Comparison of ENCODE assay signal across 17 cellular contexts in the genomic region with DNA sequence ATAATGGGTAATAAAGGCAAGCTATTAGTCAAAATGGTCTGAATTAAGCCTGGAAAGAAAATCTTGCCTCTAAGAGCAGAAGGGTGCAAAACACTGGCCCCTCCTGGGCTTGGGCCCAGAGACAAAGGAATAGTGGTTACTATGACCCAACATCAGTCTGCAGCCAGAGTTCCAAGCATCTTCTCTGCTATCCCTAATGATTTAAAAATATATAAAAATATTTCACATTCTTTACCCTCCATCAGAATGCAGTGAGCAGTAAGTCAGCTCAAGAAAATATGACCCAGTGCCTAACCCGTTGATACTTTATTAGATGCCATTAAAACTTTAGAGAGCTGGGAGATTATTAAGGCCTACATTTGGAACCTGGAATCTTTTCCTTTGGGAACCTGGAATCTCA. TPM values are rescaled to one million over a fixed set of nuclear protein-coding genes. Genes with fewer than 3 reads are reported as not detected.
A peak's percentile ranks its signal among the peaks of the same experiment; 100 is the strongest.
DNase-seq lines count a peak whose midpoint lies in the region; TF ChIP-seq lines count a peak whose summit lies in the region.
"Had no signal": no experiment of that assay in that cellular context is flagged by ENCODE, and none has a peak within 500 bp of the region (broad histone marks: within the 10 kb centered on the region; RNA-seq: fewer than 3 reads in every experiment).

No MANE protein-coding gene starts in this region.

- TF ChIP-seq CTCF in SU-DHL-6 (IDR thresholded peaks at IDR 0.05; ENCODE audit: insufficient read depth, low read length, poor library complexity, severe bottlenecking) (no peak), esophagus muscularis mucosa (IDR thresholded peaks at IDR 0.05) (no peak), smooth muscle cell (IDR thresholded peaks at IDR 0.05; ENCODE audit: borderline replicate concordance, insufficient read depth, poor library complexity, severe bottlenecking) (no peak), adrenal gland (IDR thresholded peaks at IDR 0.05) (no peak)

- H3K27me3 Mint-ChIP-seq in activated T-cell treated with anti-CD3 and anti-CD28 coated beads, Interleukin-2, amount 50 U/mL, for 24 hours: no peaks in the 10 kb centered on the region

- no peak overlapping the region for H2AFZ ChIP-seq in SU-DHL-6 (ENCODE audit: low read depth, low read length, severe bottlenecking)
- H2AFZ ChIP-seq in smooth muscle cell (ENCODE audit: low read depth): no peak overlapping the region

- H3K27me3 ChIP-seq in SU-DHL-6 (ENCODE audit: low read length) (no peaks in the 10 kb centered on the region), esophagus muscularis mucosa (no peaks in the 10 kb centered on the region), smooth muscle cell (ENCODE audit: low read depth) (no peaks in the 10 kb centered on the region), adrenal gland (no peaks in the 10 kb centered on the region)
- H3K27me3 ChIP-seq: Peyer's patch had no signal

- peaks cover 93% of the 10 kb centered on the region for H3K36me3 Mint-ChIP-seq in activated T-cell treated with anti-CD3 and anti-CD28 coated beads, Interleukin-2, amount 50 U/mL, for 24 hours (ENCODE audit: low read depth)

- H3K9me3 ChIP-seq in SU-DHL-6 (ENCODE audit: insufficient read depth, low read length) (no peaks in the 10 kb centered on the region), esophagus muscularis mucosa (no peaks in the 10 kb centered on the region), smooth muscle cell (replicated peaks; ENCODE audit: low read depth) (no peaks in the 10 kb centered on the region), adrenal gland (replicated peaks in 1 of 3) (no peaks in the 10 kb centered on the region)
- H3K9me3 ChIP-seq: Peyer's patch had no signal

- H3K9me3 Mint-ChIP-seq in activated T-cell treated with anti-CD3 and anti-CD28 coated beads, Interleukin-2, amount 50 U/mL, for 24 hours: no peaks in the 10 kb centered on the region
- H3K9me3 Mint-ChIP-seq: endodermal cell had no signal

- H3K9ac ChIP-seq in SU-DHL-6 (ENCODE audit: low read length): no peak overlapping the region
- no peak overlapping the region for H3K9ac ChIP-seq in smooth muscle cell (ENCODE audit: low read depth)

- TF ChIP-seq POLR2A in esophagus muscularis mucosa (IDR thresholded peaks at IDR 0.05; ENCODE audit: low read depth) (no peak), adrenal gland (IDR thresholded peaks at IDR 0.05) (no peak)

- no peak for TF ChIP-seq EP300 in esophagus muscularis mucosa (IDR thresholded peaks at IDR 0.05)

- H3K4me1 Mint-ChIP-seq in activated T-cell treated with anti-CD3 and anti-CD28 coated beads, Interleukin-2, amount 50 U/mL, for 24 hours (ENCODE audit: low read depth): peaks cover 81% of the 10 kb centered on the region

- H3K4me3 Mint-ChIP-seq in activated T-cell treated with anti-CD3 and anti-CD28 coated beads, Interleukin-2, amount 50 U/mL, for 24 hours: peak overlapping the region; percentile 63
- H3K4me3 Mint-ChIP-seq: endodermal cell had no signal

- H3K9me2 ChIP-seq in SU-DHL-6 (replicated peaks; ENCODE audit: insufficient read depth, low read length): no peaks in the 10 kb centered on the region

- H3K4me2 ChIP-seq in SU-DHL-6 (ENCODE audit: low read depth, low read length, poor library complexity, severe bottlenecking) (no peak overlapping the region), smooth muscle cell (no peak overlapping the region)

- H4K20me1 ChIP-seq in SU-DHL-6 (ENCODE audit: low read depth, low read length) (peaks cover 48% of the 10 kb centered on the region), smooth muscle cell (ENCODE audit: low read depth) (peaks cover 80% of the 10 kb centered on the region)

- H3K27ac ChIP-seq in SU-DHL-6 (ENCODE audit: low read depth, low read length): peak overlapping the region; percentile 33
- H3K27ac ChIP-seq in esophagus muscularis mucosa (replicated peaks in 1 of 4): peak overlapping the region; percentile 26 to 59 (median 42)
- H3K27ac ChIP-seq in smooth muscle cell (ENCODE audit: low read depth): peak overlapping the region; percentile 9
- H3K27ac ChIP-seq in adrenal gland: no peak overlapping the region
- H3K27ac ChIP-seq: Peyer's patch, VCaP had no signal

- intact Hi-C loops in esophagus muscularis mucosa (cut with DNase I) (no loop called here), adrenal gland (cut with DNase I) (no loop called here)

- H3K79me2 ChIP-seq in SU-DHL-6 (ENCODE audit: insufficient read depth, low read length) (peaks cover 100% of the 10 kb centered on the region), smooth muscle cell (ENCODE audit: low read depth) (peaks cover 95% of the 10 kb centered on the region)

- H3K4me3 ChIP-seq in SU-DHL-6 (ENCODE audit: insufficient read depth, low read length, poor library complexity, severe bottlenecking) (no peak overlapping the region), esophagus muscularis mucosa (no peak overlapping the region), smooth muscle cell (no peak overlapping the region), adrenal gland (no peak overlapping the region)
- H3K4me3 ChIP-seq: Peyer's patch had no signal

- peaks cover 26% of the 10 kb centered on the region; the same call in 1 of the 2 replicates for H3K36me3 ChIP-seq in SU-DHL-6 (ENCODE audit: low read length)
- H3K36me3 ChIP-seq in esophagus muscularis mucosa: no peaks in the 10 kb centered on the region
- no peaks in the 10 kb centered on the region for H3K36me3 ChIP-seq in smooth muscle cell (ENCODE audit: low read depth)
- H3K36me3 ChIP-seq in adrenal gland (replicated peaks in 1 of 2): no peaks in the 10 kb centered on the region
- H3K36me3 ChIP-seq: Peyer's patch had no signal

- 76% methylated on average over 1 of the region's 1 CpG for WGBS in esophagus muscularis mucosa
- WGBS in smooth muscle cell (ENCODE audit: low lambda C conversion rate): 44% methylated on average over 1 of the region's 1 CpG
- WGBS in adrenal gland, 4 donors: 63 to 84% (median 72%) methylated on average over 1 of the region's 1 CpG

- no peak for DNase-seq in activated T-cell treated with anti-CD3 and anti-CD28 coated beads, Interleukin-2, amount 50 U/mL, for 24 hours
- DNase-seq in activated T-cell treated with anti-CD3 and anti-CD28 coated beads, Interleukin-2, amount 50 U/mL, for 1 hour: no peak
- no peak for DNase-seq in esophagus muscularis mucosa (ENCODE audit: extremely low spot score)
- DNase-seq in smooth muscle cell (lab: John Stamatoyannopoulos, UW; ENCODE audit: unreplicated experiment): no peak
- no peak for DNase-seq in adrenal gland
- no peak for DNase-seq in LoVo (ENCODE audit: low spot score)
- no peak for DNase-seq in stimulated activated naive CD4-positive, alpha-beta T cell treated with Interleukin-2 at 50 U/mL for 16 hours (lab: John Stamatoyannopoulos, UW)
- DNase-seq: activated CD8-positive, alpha-beta memory T cell treated with anti-CD3 and anti-CD28 coated beads, Interleukin-2, amount 50 U/mL, for 4 hours; amniotic stem cell; cerebellar nuclear complex; COR-L47; endodermal cell; NCI-H1417 treated with DMSO at 0.1 percent for 48 hours; NCI-H774; Peyer's patch had no signal

- H3K27ac Mint-ChIP-seq in activated T-cell treated with anti-CD3 and anti-CD28 coated beads, Interleukin-2, amount 50 U/mL, for 24 hours: peak overlapping the region; percentile 96
- H3K27ac Mint-ChIP-seq: endodermal cell had no signal

- H3F3A ChIP-seq in SU-DHL-6 (ENCODE audit: insufficient read depth) (peaks cover 17% of the 10 kb centered on the region), smooth muscle cell (ENCODE audit: low read depth) (peaks cover 4% of the 10 kb centered on the region)

- H3K4me1 ChIP-seq in esophagus muscularis mucosa: peaks cover 25 to 76% (median 65%) of the 10 kb centered on the region in 4 donors
- peaks cover 15% of the 10 kb centered on the region for H3K4me1 ChIP-seq in smooth muscle cell (ENCODE audit: low read depth)
- H3K4me1 ChIP-seq in adrenal gland (replicated peaks in 1 of 2): peaks cover 0 to 29% of the 10 kb centered on the region in 2 donors

RNA-seq across cellular contexts. Expression of a gene that starts 14.7 kb away (rescaled TPM):
- total RNA-seq in esophagus muscularis mucosa: 10 to 100 TPM; 20.2 to 26.2 (median 22.5) TPM
- 81.2 and 85.1 TPM in 2 replicates for total RNA-seq in smooth muscle cell
- polyA plus RNA-seq in smooth muscle cell: 15.7 and 34.2 TPM in 2 replicates
- 10 to 100 TPM in 2 of 8 donors, 1 to 10 TPM in 6; 1.4 to 12.7 (median 7.0) TPM for total RNA-seq in adrenal gland
- 1 to 10 TPM; 3.1 to 6.3 (median 3.9) TPM for polyA plus RNA-seq in adrenal gland

Comparison
In these comparisons a context has a peak if more than half of its experiments do, and no peak if none do; other contexts are left out.
1. H3K27ac ChIP-seq: peak in SU-DHL-6 (single experiment), esophagus muscularis mucosa (4 of 4) and smooth muscle cell (single experiment); none in adrenal gland (0 of 5).